8 cellular contexts compared by ENCODE assay signal in the genomic region with DNA sequence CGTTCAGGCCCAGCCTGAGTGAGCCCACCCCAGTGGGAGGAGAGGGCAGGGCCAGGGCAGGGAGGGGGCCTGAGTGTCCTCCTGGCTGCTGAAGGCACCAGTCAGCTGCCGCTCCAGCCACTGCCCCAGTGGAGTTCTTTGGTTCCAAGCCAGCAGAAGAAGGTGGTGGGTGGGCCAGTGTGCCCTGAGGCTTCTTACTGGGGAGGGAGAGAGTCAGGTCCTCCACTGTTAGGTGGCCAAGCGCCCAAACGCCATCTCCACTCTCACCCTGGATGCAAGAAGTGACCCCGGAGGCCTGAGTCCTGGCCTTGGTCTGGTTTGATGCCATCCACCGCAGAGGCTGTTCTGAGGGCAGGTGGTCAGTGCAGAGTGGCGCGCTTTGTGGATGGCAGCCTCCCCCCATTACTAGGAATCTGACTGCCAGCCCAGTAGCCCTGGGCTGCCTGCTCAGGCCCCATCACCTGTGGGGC. TPM values are rescaled to one million over a fixed set of nuclear protein-coding genes. Genes with fewer than 3 reads are reported as not detected.
DNase-seq lines count a peak whose midpoint lies in the region; ATAC-seq and TF ChIP-seq lines count a peak whose summit lies in the region.

No MANE protein-coding gene starts in this region.

- H3K9ac ChIP-seq in adipocyte (ENCODE audit: low read length), result peak overlapping the region; percentile 98
- peak overlapping the region; percentile 98 for H3K9ac ChIP-seq in mesendoderm (ENCODE audit: low read length)

- peak overlapping the region; percentile 89 for H3K18ac ChIP-seq in mesendoderm (ENCODE audit: low read length)

- no peak overlapping the region for H3K4me2 ChIP-seq in mesendoderm (ENCODE audit: low read length)

- H3K56ac ChIP-seq in mesendoderm (ENCODE audit: low read length), result peak overlapping the region; percentile 99

- no peak for DNase-seq in activated naive CD4-positive, alpha-beta T cell (lab: John Stamatoyannopoulos, UW)
- DNase-seq in adipocyte (ENCODE audit: low read depth) (no peak), mesendoderm (no peak), upper lobe of left lung (no peak), NOMO-1 (lab: John Stamatoyannopoulos, UW; ENCODE audit: unreplicated experiment in 2 of 2) (no peak), SIG-M5 (lab: John Stamatoyannopoulos, UW) (no peak)

- H2BK120ac ChIP-seq in mesendoderm (ENCODE audit: low read depth, low read length), result no peak overlapping the region

- H3K9me3 ChIP-seq in adipocyte (ENCODE audit: control insufficient read depth, low read length) (no peaks in the 10 kb centered on the region), upper lobe of left lung (no peaks in the 10 kb centered on the region)

- peaks cover 34% of the 10 kb centered on the region for H3K4me1 ChIP-seq in adipocyte (ENCODE audit: control insufficient read depth, insufficient read depth, low read length)
- H3K4me1 ChIP-seq in mesendoderm (ENCODE audit: control insufficient read depth, low read depth, low read length), result peaks cover 7% of the 10 kb centered on the region
- H3K4me1 ChIP-seq in upper lobe of left lung, result peaks cover 53 to 71% (median 58%) of the 10 kb centered on the region in 4 donors

- peak overlapping the region; percentile 98 for H3K27ac Mint-ChIP-seq in activated naive CD4-positive, alpha-beta T cell treated with anti-CD3 and anti-CD28 coated beads, Interleukin-2, amount 50 U/mL, for 24 hours

- ATAC-seq in upper lobe of left lung (ENCODE audit: low FRiP score in 2 of 2) (no peak), HG02759 (IDR thresholded peaks at IDR 0.05; ENCODE audit: unreplicated experiment) (no peak)

- peak overlapping the region; percentile 99 for H3K27ac ChIP-seq in mesendoderm (ENCODE audit: low read depth, low read length)
- peak overlapping the region; percentile 94 to 100 (median 98) for H3K27ac ChIP-seq in upper lobe of left lung

- H3K4me3 ChIP-seq in adipocyte (ENCODE audit: low read length) (peak overlapping the region; percentile 92), mesendoderm (ENCODE audit: low read length) (no peak overlapping the region), upper lobe of left lung (peak overlapping the region in 3 of 4 donors; percentile 52 to 99 (median 55))

- no peaks in the 10 kb centered on the region for H3K27me3 Mint-ChIP-seq in activated naive CD4-positive, alpha-beta T cell treated with anti-CD3 and anti-CD28 coated beads, Interleukin-2, amount 50 U/mL, for 24 hours

- H3K36me3 ChIP-seq in adipocyte (ENCODE audit: control insufficient read depth, insufficient read depth, low read length, severe bottlenecking) (no peaks in the 10 kb centered on the region), mesendoderm (ENCODE audit: control insufficient read depth, insufficient read depth, low read length) (no peaks in the 10 kb centered on the region), upper lobe of left lung (peaks cover 0 to 21% (median 7%) of the 10 kb centered on the region in 4 donors)

- TF ChIP-seq CTCF in upper lobe of left lung (IDR thresholded peaks at IDR 0.05), result no peak

- TF ChIP-seq POLR2A in upper lobe of left lung (IDR thresholded peaks at IDR 0.05), result no peak

- no peak overlapping the region for H2BK5ac ChIP-seq in mesendoderm (ENCODE audit: low read length)

- H3K27me3 ChIP-seq in adipocyte (replicated peaks; ENCODE audit: control insufficient read depth, insufficient read depth, low read length) (no peaks in the 10 kb centered on the region), mesendoderm (ENCODE audit: insufficient read depth, low read length, poor library complexity) (no peaks in the 10 kb centered on the region), upper lobe of left lung (no peaks in the 10 kb centered on the region)

- no peak overlapping the region for H4K8ac ChIP-seq in mesendoderm (ENCODE audit: low read depth, low read length)

- H2BK15ac ChIP-seq in mesendoderm (replicated peaks; ENCODE audit: low read depth), result no peak overlapping the region

- no peak for TF ChIP-seq EP300 in upper lobe of left lung (IDR thresholded peaks at IDR 0.05)

- no peak overlapping the region for H4K5ac ChIP-seq in mesendoderm (ENCODE audit: low read length)

- H3K79me2 ChIP-seq in mesendoderm (ENCODE audit: control insufficient read depth, insufficient read depth, low read length), result no peaks in the 10 kb centered on the region

- H3K23ac ChIP-seq in mesendoderm (ENCODE audit: low read length), result no peak overlapping the region

- no peaks in the 10 kb centered on the region for H3K9me3 Mint-ChIP-seq in activated naive CD4-positive, alpha-beta T cell treated with anti-CD3 and anti-CD28 coated beads, Interleukin-2, amount 50 U/mL, for 24 hours

- H3K36me3 Mint-ChIP-seq in activated naive CD4-positive, alpha-beta T cell treated with anti-CD3 and anti-CD28 coated beads, Interleukin-2, amount 50 U/mL, for 24 hours, result peaks cover 5% of the 10 kb centered on the region

- H3K4me1 Mint-ChIP-seq in activated naive CD4-positive, alpha-beta T cell treated with anti-CD3 and anti-CD28 coated beads, Interleukin-2, amount 50 U/mL, for 24 hours, result peaks cover 61% of the 10 kb centered on the region

- peaks cover 4% of the 10 kb centered on the region for H3K79me1 ChIP-seq in mesendoderm (ENCODE audit: low read length)

- peak overlapping the region; percentile 97 for H3K4me3 Mint-ChIP-seq in activated naive CD4-positive, alpha-beta T cell treated with anti-CD3 and anti-CD28 coated beads, Interleukin-2, amount 50 U/mL, for 24 hours

- no peak overlapping the region for H3K4ac ChIP-seq in mesendoderm (ENCODE audit: low read depth, low read length)

- whole genome bisulfite sequencing in mesendoderm (ENCODE audit: extremely low coverage, insufficient coverage, low lambda C conversion rate), result no CpG with 5 or more reads among the region's 8 CpGs
- 41 to 63% methylated on average over 2 to 7 of the region's 8 CpGs for WGBS in upper lobe of left lung, 2 donors

- H2AK5ac ChIP-seq in mesendoderm (ENCODE audit: low read length), result peak overlapping the region; percentile 2

RNA-seq across cellular contexts. Expression of gene RNF213, which starts 2.2 kb away (rescaled TPM):
- polyA plus RNA-seq in mesendoderm (2013, experiment 1 of 2), result 6.6 TPM
- polyA plus RNA-seq in mesendoderm (2013, experiment 2 of 2), result 6.6 TPM
- 100 to 1,000 TPM; 135 to 619 (median 207) TPM for total RNA-seq in upper lobe of left lung

RNA-seq across cellular contexts. Expression of gene SLC26A11, which starts 42.6 kb away (rescaled TPM):
- 7.9 TPM for polyA plus RNA-seq in mesendoderm (2013, experiment 1 of 2)
- polyA plus RNA-seq in mesendoderm (2013, experiment 2 of 2), result 7.1 TPM
- 100 to 1,000 TPM in 1 of 6 donors, 10 to 100 TPM in 5; 14.8 to 162 (median 43.1) TPM for total RNA-seq in upper lobe of left lung

RNA-seq across cellular contexts. Expression of gene SGSH, which starts 42.7 kb away (rescaled TPM):
- 7.2 TPM for polyA plus RNA-seq in mesendoderm (2013, experiment 1 of 2)
- 7.0 TPM for polyA plus RNA-seq in mesendoderm (2013, experiment 2 of 2)
- total RNA-seq in upper lobe of left lung, result 100 to 1,000 TPM in 2 of 6 donors, 10 to 100 TPM in 4; 36.3 to 264 (median 65.0) TPM
